ENCODE assay signal across 1 cellular context in the genomic region with DNA sequence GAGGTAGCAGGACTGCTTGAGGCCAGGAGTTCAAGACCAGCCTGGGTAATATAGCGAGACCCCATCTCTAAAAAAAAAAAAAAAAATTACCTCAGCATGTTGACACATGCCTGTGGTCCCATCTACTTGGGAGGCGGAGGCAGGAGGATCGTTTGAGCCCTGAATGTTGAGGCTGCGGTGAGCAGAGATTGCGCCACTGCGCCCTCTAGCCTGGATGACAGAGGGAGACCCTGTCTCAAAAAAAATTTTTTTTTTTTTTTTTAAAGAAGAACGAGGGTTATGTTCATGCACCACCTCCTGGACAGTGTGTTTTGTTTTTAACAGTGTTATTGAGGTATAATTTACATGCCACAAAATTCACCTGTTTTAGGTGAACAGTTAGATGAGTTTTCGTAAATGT.
TF ChIP-seq lines count a peak whose summit lies in the region.

No MANE protein-coding gene starts in this region.

TF ChIP-seq in Ishikawa, 13 proteins besides CTCF, POLR2A, EP300 and RAD21:
- TF ChIP-seq, protein P1, sequence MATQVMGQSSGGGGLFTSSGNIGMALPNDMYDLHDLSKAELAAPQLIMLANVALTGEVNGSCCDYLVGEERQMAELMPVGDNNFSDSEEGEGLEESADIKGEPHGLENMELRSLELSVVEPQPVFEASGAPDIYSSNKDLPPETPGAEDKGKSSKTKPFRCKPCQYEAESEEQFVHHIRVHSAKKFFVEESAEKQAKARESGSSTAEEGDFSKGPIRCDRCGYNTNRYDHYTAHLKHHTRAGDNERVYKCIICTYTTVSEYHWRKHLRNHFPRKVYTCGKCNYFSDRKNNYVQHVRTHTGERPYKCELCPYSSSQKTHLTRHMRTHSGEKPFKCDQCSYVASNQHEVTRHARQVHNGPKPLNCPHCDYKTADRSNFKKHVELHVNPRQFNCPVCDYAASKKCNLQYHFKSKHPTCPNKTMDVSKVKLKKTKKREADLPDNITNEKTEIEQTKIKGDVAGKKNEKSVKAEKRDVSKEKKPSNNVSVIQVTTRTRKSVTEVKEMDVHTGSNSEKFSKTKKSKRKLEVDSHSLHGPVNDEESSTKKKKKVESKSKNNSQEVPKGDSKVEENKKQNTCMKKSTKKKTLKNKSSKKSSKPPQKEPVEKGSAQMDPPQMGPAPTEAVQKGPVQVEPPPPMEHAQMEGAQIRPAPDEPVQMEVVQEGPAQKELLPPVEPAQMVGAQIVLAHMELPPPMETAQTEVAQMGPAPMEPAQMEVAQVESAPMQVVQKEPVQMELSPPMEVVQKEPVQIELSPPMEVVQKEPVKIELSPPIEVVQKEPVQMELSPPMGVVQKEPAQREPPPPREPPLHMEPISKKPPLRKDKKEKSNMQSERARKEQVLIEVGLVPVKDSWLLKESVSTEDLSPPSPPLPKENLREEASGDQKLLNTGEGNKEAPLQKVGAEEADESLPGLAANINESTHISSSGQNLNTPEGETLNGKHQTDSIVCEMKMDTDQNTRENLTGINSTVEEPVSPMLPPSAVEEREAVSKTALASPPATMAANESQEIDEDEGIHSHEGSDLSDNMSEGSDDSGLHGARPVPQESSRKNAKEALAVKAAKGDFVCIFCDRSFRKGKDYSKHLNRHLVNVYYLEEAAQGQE (IDR thresholded peaks at IDR 0.05; ENCODE audit: low read depth): no peak
- no peak for TF ChIP-seq CREB1 (IDR thresholded peaks at IDR 0.05; ENCODE audit: low read depth)
- no peak for TF ChIP-seq TEAD4 (IDR thresholded peaks at IDR 0.05)
- TF ChIP-seq NFIC (IDR thresholded peaks at IDR 0.05): no peak
- TF ChIP-seq, protein P2, sequence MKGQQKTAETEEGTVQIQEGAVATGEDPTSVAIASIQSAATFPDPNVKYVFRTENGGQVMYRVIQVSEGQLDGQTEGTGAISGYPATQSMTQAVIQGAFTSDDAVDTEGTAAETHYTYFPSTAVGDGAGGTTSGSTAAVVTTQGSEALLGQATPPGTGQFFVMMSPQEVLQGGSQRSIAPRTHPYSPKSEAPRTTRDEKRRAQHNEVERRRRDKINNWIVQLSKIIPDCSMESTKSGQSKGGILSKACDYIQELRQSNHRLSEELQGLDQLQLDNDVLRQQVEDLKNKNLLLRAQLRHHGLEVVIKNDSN (IDR thresholded peaks at IDR 0.05): no peak
- TF ChIP-seq FOXM1 (IDR thresholded peaks at IDR 0.05; ENCODE audit: borderline replicate concordance, low read depth): no peak
- no peak for TF ChIP-seq ZBTB7A (IDR thresholded peaks at IDR 0.05; ENCODE audit: low read depth)
- TF ChIP-seq CEBPB (IDR thresholded peaks at IDR 0.05): no peak
- TF ChIP-seq, protein P3, sequence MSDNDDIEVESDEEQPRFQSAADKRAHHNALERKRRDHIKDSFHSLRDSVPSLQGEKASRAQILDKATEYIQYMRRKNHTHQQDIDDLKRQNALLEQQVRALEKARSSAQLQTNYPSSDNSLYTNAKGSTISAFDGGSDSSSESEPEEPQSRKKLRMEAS (IDR thresholded peaks at IDR 0.05): no peak
- no peak for TF ChIP-seq YY1 (IDR thresholded peaks at IDR 0.05; ENCODE audit: low read depth)
- TF ChIP-seq TCF12 (IDR thresholded peaks at IDR 0.05; ENCODE audit: low read depth): no peak
- no peak for TF ChIP-seq TAF1 (IDR thresholded peaks at IDR 0.05; ENCODE audit: low read depth)
